ENCODE assay signal across 9 cellular contexts in genomic region chr4:106898621-106899230, GRCh38.
DNase-seq lines count a peak whose midpoint lies in the region; TF ChIP-seq lines count a peak whose summit lies in the region.
"Had no signal": no experiment of that assay in that cellular context is flagged by ENCODE, and none has a peak within 500 bp of the region (broad histone marks: within the 10 kb centered on the region; RNA-seq: fewer than 3 reads in every experiment).

No MANE protein-coding gene starts in this region.

- H3K36me3 Mint-ChIP-seq in HFFc6 (ENCODE audit: low read depth), result no peaks in the 10 kb centered on the region

- H3K9me3 Mint-ChIP-seq in HFFc6, result peaks cover 7% of the 10 kb centered on the region; the same call in 1 of the 2 replicates

- DNase-seq in ACHN (peak; percentile 43), GDM1 (lab: John Stamatoyannopoulos, UW) (peak; percentile 19), HFFc6 (peak; percentile 55), MV-4-11 (lab: John Stamatoyannopoulos, UW) (peak; percentile 45), astrocyte of the cerebellum (ENCODE audit: low read depth) (peak; percentile 49), kidney glomerular epithelial cell (lab: John Stamatoyannopoulos, UW) (peak; percentile 54), vagina (ENCODE audit: extremely low spot score in 2 of 2) (no peak), globus pallidus (ENCODE audit: low spot score) (no peak)

- H3K4me1 ChIP-seq in vagina, result peaks cover 2% of the 10 kb centered on the region
- H3K4me1 ChIP-seq: parathyroid adenoma had no signal

- no peaks in the 10 kb centered on the region for H3K27me3 ChIP-seq in vagina

- no peaks in the 10 kb centered on the region for H3K36me3 ChIP-seq in vagina

- no peak overlapping the region for H3K4me3 ChIP-seq in astrocyte of the cerebellum (ENCODE audit: low read depth, low read length)
- H3K4me3 ChIP-seq in vagina, result no peak overlapping the region

- H3K27ac Mint-ChIP-seq in HFFc6, result no peak overlapping the region

- TF ChIP-seq POLR2A in vagina (IDR thresholded peaks at IDR 0.05), result no peak

- in situ Hi-C loops in ACHN (cut with HindIII; ENCODE audit: low pct_ligation_motif_present, low pct_unique_long_range_greater_than_20kb, low sequenced_read_pairs), result no loop called here
- in situ Hi-C loops in astrocyte of the cerebellum (cut with HindIII; ENCODE audit: low sequenced_read_pairs), result no loop called here

- H3K4me3 Mint-ChIP-seq in HFFc6, result no peak overlapping the region

- no peaks in the 10 kb centered on the region; the same call in 1 of the 2 replicates for H3K4me1 Mint-ChIP-seq in HFFc6 (ENCODE audit: low read depth)

- no peaks in the 10 kb centered on the region for H3K9me3 ChIP-seq in vagina

- H3K27ac ChIP-seq in vagina, result no peak overlapping the region
- H3K27ac ChIP-seq: parathyroid adenoma had no signal

- intact Hi-C loops in vagina (cut with DNase I), result no loop called here

- H3K27me3 Mint-ChIP-seq in HFFc6 (ENCODE audit: insufficient read depth), result peaks cover 4% of the 10 kb centered on the region; the same call in 1 of the 2 replicates

- TF ChIP-seq CTCF in HFFc6 (IDR thresholded peaks at IDR 0.05), result peak; percentile 94
- TF ChIP-seq CTCF in astrocyte of the cerebellum (IDR thresholded peaks at IDR 0.05; ENCODE audit: low read depth, low read length, missing control alignments), result peak; percentile 72
- peak in 2 of 3 experiments; percentile 29 to 43 for TF ChIP-seq CTCF in vagina (IDR thresholded peaks at IDR 0.05)

Comparison
In these comparisons a context has a peak if more than half of its experiments do, and no peak if none do; other contexts are left out.
1. DNase-seq: peak in ACHN (single experiment), GDM1 (single experiment), HFFc6 (single experiment), MV-4-11 (single experiment), astrocyte of the cerebellum (single experiment) and kidney glomerular epithelial cell (single experiment); none in vagina (0 of 2) and globus pallidus (single experiment).
2. CTCF ChIP-seq: peak in every context shown above with its lines; median percentile 94 in HFFc6; 72 in astrocyte of the cerebellum; 36 in vagina.